Comparison of ENCODE assay signal across 9 cellular contexts in genomic region chr6:38671885-38672467, GRCh38. TPM values are rescaled to one million over a fixed set of nuclear protein-coding genes. Genes with fewer than 3 reads are reported as not detected.
DNase-seq lines count a peak whose midpoint lies in the region; ATAC-seq and TF ChIP-seq lines count a peak whose summit lies in the region.
"Had no signal": no experiment of that assay in that cellular context is flagged by ENCODE, and none has a peak within 500 bp of the region (broad histone marks: within the 10 kb centered on the region; RNA-seq: fewer than 3 reads in every experiment).

No MANE protein-coding gene starts in this region.

- TF ChIP-seq CTCF in AG09319 (IDR thresholded peaks at IDR 0.05; ENCODE audit: low read depth, low read length) (peak; percentile 82), GM12873 (IDR thresholded peaks at IDR 0.05; ENCODE audit: insufficient read depth, low read depth, low read length, missing control alignments) (peak; percentile 73), WERI-Rb-1 (IDR thresholded peaks at IDR 0.05; ENCODE audit: low read depth, low read length) (peak; percentile 68), epithelial cell of esophagus (IDR thresholded peaks at IDR 0.05; ENCODE audit: insufficient read depth, low read depth, low read length, missing control alignments) (peak; percentile 75)

- POLR2A ChIA-PET in naive thymus-derived CD4-positive, alpha-beta T cell (lab: Charles Lee), result no interaction called here

- no peaks in the 10 kb centered on the region for H3K27me3 ChIP-seq in WERI-Rb-1 (ENCODE audit: insufficient read depth, low read depth, severe bottlenecking)
- H3K27me3 ChIP-seq in naive thymus-derived CD4-positive, alpha-beta T cell (ENCODE audit: control insufficient read depth in 2 of 2, insufficient read depth in 2 of 2, low read length in 2 of 2), result no peaks in the 10 kb centered on the region
- H3K27me3 ChIP-seq: SJSA1 had no signal

- H3K27ac Mint-ChIP-seq in naive thymus-derived CD4-positive, alpha-beta T cell, result no peak overlapping the region

- no peaks in the 10 kb centered on the region for H3K27me3 Mint-ChIP-seq in naive thymus-derived CD4-positive, alpha-beta T cell

- no peak overlapping the region for H3K4me3 ChIP-seq in WERI-Rb-1 (ENCODE audit: low read depth, low read length)
- H3K4me3 ChIP-seq in epithelial cell of esophagus (ENCODE audit: low read length), result no peak overlapping the region
- no peak overlapping the region for H3K4me3 ChIP-seq in naive thymus-derived CD4-positive, alpha-beta T cell (ENCODE audit: low read length)
- H3K4me3 ChIP-seq: SJSA1 had no signal

- peak; percentile 32 for DNase-seq in AG09319 (ENCODE audit: extremely low read depth, low read depth)
- peak; percentile 29 for DNase-seq in NCI-H1694 (lab: John Stamatoyannopoulos, UW)
- DNase-seq in WERI-Rb-1, result peak; percentile 51
- peak; percentile 69 for DNase-seq in epithelial cell of esophagus (ENCODE audit: low read depth)
- peak in 7 of 9 donors; percentile 19 to 41 (median 32) for DNase-seq in naive thymus-derived CD4-positive, alpha-beta T cell
- DNase-seq in posterior cingulate gyrus, result no peak

- ATAC-seq in HG02610 (IDR thresholded peaks at IDR 0.05; ENCODE audit: unreplicated experiment), result peak; percentile 85
- ATAC-seq in naive thymus-derived CD4-positive, alpha-beta T cell, result peak; percentile 84

- peaks cover 10 to 30% (median 26%) of the 10 kb centered on the region in 5 donors for H3K36me3 Mint-ChIP-seq in naive thymus-derived CD4-positive, alpha-beta T cell

- no peaks in the 10 kb centered on the region for H3K9me3 ChIP-seq in WERI-Rb-1 (ENCODE audit: severe bottlenecking)
- no peaks in the 10 kb centered on the region for H3K9me3 ChIP-seq in naive thymus-derived CD4-positive, alpha-beta T cell (ENCODE audit: control insufficient read depth in 2 of 3, low read length in 3 of 3)
- H3K9me3 ChIP-seq: SJSA1 had no signal

- intact Hi-C loops in naive thymus-derived CD4-positive, alpha-beta T cell (cut with micrococcal nuclease), result loop anchor here (1.0 to 10.0 kb wide), 9 partner anchors 31 to 1345 kb away; no protein-coding TSS in a partner anchor
- intact Hi-C loops in posterior cingulate gyrus (cut with DNase I), result loop anchor here (10.0 kb wide), 1 partner anchor 967 kb away; no protein-coding TSS in a partner anchor

- H3K4me3 Mint-ChIP-seq in naive thymus-derived CD4-positive, alpha-beta T cell, result no peak overlapping the region

- peaks cover 22% of the 10 kb centered on the region for H3K36me3 ChIP-seq in WERI-Rb-1
- H3K36me3 ChIP-seq in naive thymus-derived CD4-positive, alpha-beta T cell (ENCODE audit: control insufficient read depth in 2 of 3, insufficient read depth in 3 of 3, low read length in 3 of 3), result peaks cover 0 to 13% (median 4%) of the 10 kb centered on the region in 3 experiments

- H3K4me1 ChIP-seq in naive thymus-derived CD4-positive, alpha-beta T cell (ENCODE audit: control insufficient read depth in 2 of 2, insufficient read depth in 2 of 2, low read length in 2 of 2), result peaks cover 0 to 4% of the 10 kb centered on the region in 2 donors
- H3K4me1 ChIP-seq: SJSA1 had no signal

- H3K4me1 Mint-ChIP-seq in naive thymus-derived CD4-positive, alpha-beta T cell, result peaks cover 6 to 32% (median 13%) of the 10 kb centered on the region in 7 donors

- CTCF ChIA-PET in naive thymus-derived CD4-positive, alpha-beta T cell (lab: Charles Lee), result no interaction called here

- peaks cover 0 to 2% (median 0%) of the 10 kb centered on the region in 11 donors for H3K9me3 Mint-ChIP-seq in naive thymus-derived CD4-positive, alpha-beta T cell

- no peak overlapping the region for H3K27ac ChIP-seq in WERI-Rb-1
- no peak overlapping the region for H3K27ac ChIP-seq in naive thymus-derived CD4-positive, alpha-beta T cell (ENCODE audit: low read depth, low read length)
- H3K27ac ChIP-seq: SJSA1 had no signal

RNA-seq across cellular contexts. Expression of gene GLO1, which starts 31.0 kb away (rescaled TPM):
- 100 to 1,000 TPM in 1 of 5 experiments, 10 to 100 TPM in 4; 16.0 to 103 (median 22.3) TPM for total RNA-seq in naive thymus-derived CD4-positive, alpha-beta T cell
- 10 to 100 TPM; 68.2 to 97.3 TPM for polyA plus RNA-seq in naive thymus-derived CD4-positive, alpha-beta T cell

RNA-seq across cellular contexts. Expression of gene BTBD9, which starts 32.2 kb away (rescaled TPM):
- total RNA-seq in naive thymus-derived CD4-positive, alpha-beta T cell, result 10 to 100 TPM; 20.6 to 58.8 (median 43.6) TPM
- polyA plus RNA-seq in naive thymus-derived CD4-positive, alpha-beta T cell, result 10 to 100 TPM; 12.7 to 18.3 TPM

RNA-seq across cellular contexts. Expression of gene DNAH8, which starts 43.1 kb away (rescaled TPM):
- under 1 TPM; 0.02 to 0.15 (median 0.05) TPM for total RNA-seq in naive thymus-derived CD4-positive, alpha-beta T cell
- polyA plus RNA-seq in naive thymus-derived CD4-positive, alpha-beta T cell, result not detected
- total RNA-seq: SJSA1 had no signal

Comparison
In these comparisons a context has a peak if more than half of its experiments do, and no peak if none do; other contexts are left out.
1. DNase-seq: peak in AG09319 (single experiment), NCI-H1694 (single experiment), WERI-Rb-1 (single experiment), epithelial cell of esophagus (single experiment) and naive thymus-derived CD4-positive, alpha-beta T cell (7 of 9); none in posterior cingulate gyrus (0 of 10).
2. Peak in every context shown above with its lines, with median percentiles within 50 percentile points of each other: CTCF ChIP-seq.